In the genomic region with DNA sequence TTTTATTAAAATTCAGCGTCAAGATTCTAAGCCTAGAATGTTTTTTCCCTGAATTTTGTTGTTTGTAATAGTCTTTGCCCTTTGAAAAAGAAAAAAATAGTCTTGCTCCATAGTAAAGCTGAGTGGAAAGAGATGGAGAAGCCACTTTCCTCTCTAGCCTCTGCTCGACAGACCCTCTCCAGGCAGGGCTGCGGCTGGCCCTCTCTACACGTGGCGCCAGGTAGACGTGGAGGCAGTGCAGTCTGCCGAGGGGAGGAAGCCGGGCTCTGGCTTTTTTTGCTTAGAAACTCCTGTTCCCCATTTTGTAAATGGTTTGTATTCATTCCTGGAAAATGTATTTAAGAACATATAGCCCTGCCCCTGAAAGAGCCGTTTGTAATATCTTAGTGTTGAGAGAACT, we compare ENCODE assay signal across 27 cellular contexts.
"Had no signal": no experiment of that assay in that cellular context is flagged by ENCODE, and none has a peak within 500 bp of the region (broad histone marks: within the 10 kb centered on the region; RNA-seq: fewer than 3 reads in every experiment).

No MANE protein-coding gene starts in this region.

- H3K27me3 ChIP-seq: colonic mucosa, gastroesophageal sphincter, right atrium auricular region, upper lobe of left lung, vagina had no signal

- ATAC-seq: activated T-helper 17 cell treated with anti-CD3 and anti-CD28 coated beads, Interleukin-2, amount 50 U/mL, for 72 hours; gastroesophageal sphincter; left colon; natural killer cell; stimulated activated naive CD8-positive, alpha-beta T cell treated with anti-CD3 and anti-CD28 coated beads, Interleukin-15, Interleukin-2, amounts not matched to agents 100 U/mL and 50 U/mL, for 24 hours; T-helper 17 cell had no signal

- H3K4me3 ChIP-seq: colonic mucosa, gastroesophageal sphincter, right atrium auricular region, thoracic aorta, upper lobe of left lung, vagina had no signal

- DNase-seq: activated CD4-positive, alpha-beta T cell treated with anti-CD3 and anti-CD28 coated beads, Interleukin-2, amount 50 U/mL, for 1 hour; activated CD4-positive, CD25-positive, alpha-beta regulatory T cell treated with anti-CD3 and anti-CD28 coated beads, Interleukin-2, amount 50 U/mL, for 72 hours; activated T-cell treated with anti-CD3 and anti-CD28 coated beads for 4 hours; anterior cingulate cortex; cerebellar nuclear complex; colonic mucosa; effector CD8-positive, alpha-beta T cell; hippocampal formation; immature natural killer cell; kidney; left colon; mammary epithelial cell; midbrain; natural killer cell; stimulated activated CD4-positive, alpha-beta T cell treated with anti-CD3 and anti-CD28 coated beads, Interleukin-15, amount 100 ng/mL, for 24 hours; stimulated activated CD4-positive, alpha-beta T cell treated with anti-CD3 and anti-CD28 coated beads, Interleukin-2, amount 100 ng/mL, for 24 hours; stimulated activated naive CD8-positive, alpha-beta T cell treated with anti-CD3 and anti-CD28 coated beads, Interleukin-15, Interleukin-2, amounts not matched to agents 100 U/mL and 50 U/mL, for 24 hours; T-helper 17 cell; T1000; upper lobe of left lung; WERI-Rb-1 had no signal

- H3K9me3 Mint-ChIP-seq: activated naive CD4-positive, alpha-beta T cell treated with anti-CD3 and anti-CD28 coated beads, Interleukin-2, amount 50 U/mL, for 24 hours; activated T-helper 17 cell treated with anti-CD3 and anti-CD28 coated beads, Interleukin-2, amount 50 U/mL, for 72 hours; immature natural killer cell; natural killer cell had no signal

- H3K9me3 ChIP-seq: colonic mucosa, gastroesophageal sphincter, right atrium auricular region, thoracic aorta, upper lobe of left lung, vagina had no signal

- H3K27me3 Mint-ChIP-seq: activated naive CD4-positive, alpha-beta T cell treated with anti-CD3 and anti-CD28 coated beads, Interleukin-2, amount 50 U/mL, for 24 hours; activated T-helper 17 cell treated with anti-CD3 and anti-CD28 coated beads, Interleukin-2, amount 50 U/mL, for 72 hours; T-helper 17 cell had no signal

- H3K4me1 Mint-ChIP-seq: activated naive CD4-positive, alpha-beta T cell treated with anti-CD3 and anti-CD28 coated beads, Interleukin-2, amount 50 U/mL, for 24 hours; activated T-helper 17 cell treated with anti-CD3 and anti-CD28 coated beads, Interleukin-2, amount 50 U/mL, for 72 hours had no signal

- H3K27ac Mint-ChIP-seq: activated naive CD4-positive, alpha-beta T cell treated with anti-CD3 and anti-CD28 coated beads, Interleukin-2, amount 50 U/mL, for 24 hours; activated T-helper 17 cell treated with anti-CD3 and anti-CD28 coated beads, Interleukin-2, amount 50 U/mL, for 72 hours had no signal

- H3K27ac ChIP-seq: colonic mucosa, gastroesophageal sphincter, right atrium auricular region, thoracic aorta, upper lobe of left lung, vagina, WERI-Rb-1 had no signal

- H3K4me1 ChIP-seq: colonic mucosa, gastroesophageal sphincter, upper lobe of left lung, vagina had no signal

- H3K4me3 Mint-ChIP-seq: activated naive CD4-positive, alpha-beta T cell treated with anti-CD3 and anti-CD28 coated beads, Interleukin-2, amount 50 U/mL, for 24 hours; activated T-helper 17 cell treated with anti-CD3 and anti-CD28 coated beads, Interleukin-2, amount 50 U/mL, for 72 hours; immature natural killer cell; natural killer cell; T-helper 17 cell had no signal
